Comparison of ENCODE assay signal across 9 cellular contexts in genomic region chr10:102674566-102674965, GRCh38. TPM values are rescaled to one million over a fixed set of nuclear protein-coding genes. Genes with fewer than 3 reads are reported as not detected.
DNase-seq lines count a peak whose midpoint lies in the region; ATAC-seq and TF ChIP-seq lines count a peak whose summit lies in the region.
"Had no signal": no experiment of that assay in that cellular context is flagged by ENCODE, and none has a peak within 500 bp of the region (broad histone marks: within the 10 kb centered on the region; RNA-seq: fewer than 3 reads in every experiment).

No MANE protein-coding gene starts in this region.

- H3K4me2 ChIP-seq in GM23248 (ENCODE audit: unreplicated experiment), result peak overlapping the region; percentile 92

- H3K9ac ChIP-seq in GM23248, result peak overlapping the region; percentile 60

- WGBS in GM23248 (ENCODE audit: low coverage in 1 of 2, low lambda C conversion rate in 2 of 2, missing lambda C conversion rate in 2 of 2), 2 experiments, result 37 to 53% methylated on average over 2 of the region's 2 CpGs

- H3K9me2 ChIP-seq in GM23248 (ENCODE audit: insufficient read depth), result no peaks in the 10 kb centered on the region

- 0 out of 2 replicates have a peak, but pooled peaks cover 5% of the 10 kb centered on the region for H3F3A ChIP-seq in GM23248 (ENCODE audit: insufficient read depth)

- TF ChIP-seq CTCF in left ventricle myocardium inferior (IDR thresholded peaks at IDR 0.05; ENCODE audit: borderline replicate concordance), result no peak

- H3K4me1 ChIP-seq in GM23248 (ENCODE audit: insufficient read depth) (peaks cover 37% of the 10 kb centered on the region), SJSA1 (replicated peaks) (peaks cover 59% of the 10 kb centered on the region), left ventricle myocardium inferior (peaks cover 100% of the 10 kb centered on the region)

- in situ Hi-C loops in GM23248 (cut with MboI), result no loop called here
- in situ Hi-C loops in ACHN (cut with HindIII; ENCODE audit: low pct_ligation_motif_present, low pct_unique_long_range_greater_than_20kb, low sequenced_read_pairs), result no loop called here

- H3K36me3 ChIP-seq in GM23248 (ENCODE audit: low read depth) (no peaks in the 10 kb centered on the region), SJSA1 (no peaks in the 10 kb centered on the region), left ventricle myocardium inferior (no peaks in the 10 kb centered on the region)

- no peaks in the 10 kb centered on the region for H3K79me2 ChIP-seq in GM23248 (ENCODE audit: insufficient read depth)

- ATAC-seq in sciatic nerve, result peak; percentile 22
- ATAC-seq in HG02678 (IDR thresholded peaks at IDR 0.05; ENCODE audit: unreplicated experiment), result no peak
- no peak for ATAC-seq in GM18868 (IDR thresholded peaks at IDR 0.05; ENCODE audit: unreplicated experiment)

- intact Hi-C loops in left ventricle myocardium inferior (cut with micrococcal nuclease), result no loop called here
- intact Hi-C loops in sciatic nerve (cut with DNase I), result no loop called here

- H2AFZ ChIP-seq in GM23248, result peak overlapping the region; percentile 94

- H3K27ac ChIP-seq in GM23248 (no peak overlapping the region), SJSA1 (peak overlapping the region; percentile 10; the same call in 1 of the 2 replicates), left ventricle myocardium inferior (replicated peaks) (peak overlapping the region; percentile 93)
- H3K27ac ChIP-seq: HL-60 had no signal

- no peaks in the 10 kb centered on the region for H4K20me1 ChIP-seq in GM23248 (ENCODE audit: insufficient read depth)

- H3K27me3 ChIP-seq in GM23248 (replicated peaks; ENCODE audit: insufficient read depth) (no peaks in the 10 kb centered on the region), SJSA1 (replicated peaks) (no peaks in the 10 kb centered on the region), left ventricle myocardium inferior (ENCODE audit: low read depth) (no peaks in the 10 kb centered on the region)

- H3K4me3 ChIP-seq in GM23248, result peak overlapping the region; percentile 64
- H3K4me3 ChIP-seq in SJSA1, result no peak overlapping the region
- H3K4me3 ChIP-seq in left ventricle myocardium inferior, result peak overlapping the region; percentile 53

- DNase-seq in GM23248, result no peak
- DNase-seq in SJSA1 (ENCODE audit: low read depth in 1 of 2, low spot score in 2 of 2), result no peak
- DNase-seq in left ventricle myocardium inferior, result no peak
- DNase-seq in sciatic nerve (ENCODE audit: low spot score), result no peak
- no peak for DNase-seq in NCI-H524 treated with DMSO at 0.1 percent for 48 hours (lab: John Stamatoyannopoulos, UW)
- no peak for DNase-seq in ACHN

- H3K9me3 ChIP-seq in GM23248 (ENCODE audit: low read depth), result no peaks in the 10 kb centered on the region
- H3K9me3 ChIP-seq in SJSA1 (replicated peaks), result no peaks in the 10 kb centered on the region
- H3K9me3 ChIP-seq in left ventricle myocardium inferior (replicated peaks), result no peaks in the 10 kb centered on the region

RNA-seq across cellular contexts. Expression of gene TRIM8, which starts 30.3 kb away (rescaled TPM):
- 108 and 114 TPM in 2 replicates for total RNA-seq in GM23248 (2014; rRNA removed; shearing (Covaris generic))
- 35.6 and 37.5 TPM in 2 replicates for polyA plus RNA-seq in GM23248 (2016; fragmentation: Nextera tagmentation; extraction: Ambion mirVana)
- 77.2 and 93.3 TPM in 2 replicates for total RNA-seq in SJSA1 (2014; rRNA removed; shearing (Covaris generic))
- total RNA-seq in left ventricle myocardium inferior (95.1 TPM), sciatic nerve (164 TPM)

RNA-seq across cellular contexts. Expression of gene ARL3, which starts 39.6 kb away (rescaled TPM):
- 3.8 and 5.9 TPM in 2 replicates for total RNA-seq in GM23248 (2014; rRNA removed; shearing (Covaris generic))
- 22.7 and 24.1 TPM in 2 replicates for polyA plus RNA-seq in GM23248 (2016; fragmentation: Nextera tagmentation; extraction: Ambion mirVana)
- total RNA-seq in SJSA1 (2014; rRNA removed; shearing (Covaris generic)), result 12.1 and 14.3 TPM in 2 replicates
- total RNA-seq in left ventricle myocardium inferior, result 13.4 TPM
- 17.4 TPM for total RNA-seq in sciatic nerve

RNA-seq across cellular contexts. Expression of gene SFXN2, which starts 39.9 kb away (rescaled TPM):
- total RNA-seq in GM23248 (2014; rRNA removed; shearing (Covaris generic)), result 0.51 and 1.1 TPM in 2 replicates
- polyA plus RNA-seq in GM23248 (2016; fragmentation: Nextera tagmentation; extraction: Ambion mirVana), result 1.7 and 1.9 TPM in 2 replicates
- total RNA-seq in SJSA1 (2014; rRNA removed; shearing (Covaris generic)), result 1.1 and 3.1 TPM in 2 replicates
- total RNA-seq in left ventricle myocardium inferior (1.6 TPM), sciatic nerve (7.6 TPM)
